In the genomic region with DNA sequence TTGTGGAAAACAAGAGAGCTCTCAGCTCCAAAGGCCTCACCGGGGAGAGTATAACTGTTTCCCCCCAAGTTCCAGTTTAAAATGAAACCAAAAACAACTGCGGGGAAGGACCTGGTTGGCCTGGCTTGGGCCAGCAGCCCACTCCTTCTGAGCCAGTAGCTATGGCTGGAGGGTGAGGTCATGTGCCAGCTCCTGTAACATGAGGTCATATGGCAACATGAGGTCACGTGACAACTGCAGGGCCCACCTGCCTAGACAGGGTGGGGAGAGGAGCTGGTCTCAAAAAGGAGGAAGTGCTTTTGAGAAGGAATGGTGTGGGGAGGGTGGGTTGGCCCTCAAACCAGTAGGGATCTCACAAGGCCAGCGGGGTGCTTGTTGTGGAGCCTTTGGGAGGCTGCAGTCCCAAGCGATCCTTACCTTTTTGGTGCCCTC, we compare ENCODE assay signal across 9 cellular contexts. TPM values are rescaled to one million over a fixed set of nuclear protein-coding genes. Genes with fewer than 3 reads are reported as not detected.
A peak's percentile ranks its signal among the peaks of the same experiment; 100 is the strongest.
DNase-seq lines count a peak whose midpoint lies in the region; ATAC-seq, FAIRE-seq and TF ChIP-seq lines count a peak whose summit lies in the region.
"Had no signal": no experiment of that assay in that cellular context is flagged by ENCODE, and none has a peak within 500 bp of the region (broad histone marks: within the 10 kb centered on the region; RNA-seq: fewer than 3 reads in every experiment).

No MANE protein-coding gene starts in this region.

- H2BK5ac ChIP-seq in H1 (ENCODE audit: low read depth, low read length): no peak overlapping the region

- H3K36me3 Mint-ChIP-seq in stimulated activated naive CD8-positive, alpha-beta T cell treated with anti-CD3 and anti-CD28 coated beads, Interleukin-15, Interleukin-2, amounts not matched to agents 100 ng/mL and 50 ng/mL, for 24 hours (ENCODE audit: low read depth): no peaks in the 10 kb centered on the region

- H3K27me3 ChIP-seq in H1 (replicated peaks in 1 of 4; ENCODE audit: control insufficient read depth in 3 of 4, extremely low read depth in 1 of 4, insufficient read depth in 3 of 4, low read length in 3 of 4): peaks cover 0 to 5% (median 0%) of the 10 kb centered on the region in 4 experiments; a peak in 1 of 7 replicates

- H3K4me3 Mint-ChIP-seq in stimulated activated naive CD8-positive, alpha-beta T cell treated with anti-CD3 and anti-CD28 coated beads, Interleukin-15, Interleukin-2, amounts not matched to agents 100 ng/mL and 50 ng/mL, for 24 hours: no peak overlapping the region

- H3K9me3 ChIP-seq in H1 (ENCODE audit: insufficient read depth in 2 of 2, low read depth in 1 of 2, low read length in 1 of 2): no peaks in the 10 kb centered on the region

- H2AFZ ChIP-seq in H1 (ENCODE audit: low read length): peak overlapping the region; percentile 86

- no peaks in the 10 kb centered on the region for H3K36me3 ChIP-seq in H1 (ENCODE audit: control insufficient read depth in 2 of 4, insufficient read depth in 4 of 4, low read length in 3 of 4)

- H2BK20ac ChIP-seq in H1 (ENCODE audit: low read length): no peak overlapping the region

- H4K5ac ChIP-seq in H1 (ENCODE audit: insufficient read length, low read depth, low read length): no peak overlapping the region

- no peaks in the 10 kb centered on the region for H3K27me3 Mint-ChIP-seq in stimulated activated naive CD8-positive, alpha-beta T cell treated with anti-CD3 and anti-CD28 coated beads, Interleukin-15, Interleukin-2, amounts not matched to agents 100 ng/mL and 50 ng/mL, for 24 hours

- no peak for TF ChIP-seq CTCF in H1 (IDR thresholded peaks at IDR 0.05; ENCODE audit: control extremely low read depth in 1 of 3, insufficient read depth in 1 of 3, low read depth in 1 of 3, low read length in 3 of 3)

- POLR2A ChIA-PET in H1 (lab: Charles Lee; ENCODE audit: partially characterized antibody): interaction anchor here (1.5 kb wide), 1 partner anchor 10 kb away, joined by 4 read pairs; no protein-coding TSS in a partner anchor

- peak overlapping the region; percentile 46 for H3K27ac Mint-ChIP-seq in stimulated activated naive CD8-positive, alpha-beta T cell treated with anti-CD3 and anti-CD28 coated beads, Interleukin-15, Interleukin-2, amounts not matched to agents 100 ng/mL and 50 ng/mL, for 24 hours

- TF ChIP-seq RAD21 in H1 (IDR thresholded peaks at IDR 0.05 in 1 of 2, conservative IDR thresholded peaks at IDR 0.05 in 1 of 2; ENCODE audit: low read depth in 2 of 2, low read length in 2 of 2): no peak

- no peak overlapping the region for H3K9ac ChIP-seq in H1 (replicated peaks in 1 of 4; ENCODE audit: extremely low read depth in 1 of 4, low read depth in 3 of 4, low read length in 3 of 4)

- no peaks in the 10 kb centered on the region for H3K79me2 ChIP-seq in H1 (ENCODE audit: control insufficient read depth in 1 of 2, insufficient read depth in 2 of 2, low read length in 2 of 2)

- ATAC-seq in HG03565 (IDR thresholded peaks at IDR 0.05; ENCODE audit: unreplicated experiment): peak; percentile 47
- no peak for ATAC-seq in HG02840 (IDR thresholded peaks at IDR 0.05; ENCODE audit: low FRiP score, unreplicated experiment)
- no peak for ATAC-seq in HG03175 (IDR thresholded peaks at IDR 0.05; ENCODE audit: unreplicated experiment)

- FAIRE-seq in H1 (lab: Jason Lieb, UNC): no peak
- FAIRE-seq: A204.1 had no signal

- H2BK15ac ChIP-seq in H1 (ENCODE audit: low read length): no peak overlapping the region; the same call in 1 of the 2 replicates

- H2AK5ac ChIP-seq in H1 (ENCODE audit: low read depth, low read length): no peak overlapping the region

- TF ChIP-seq POLR2A in H1 (IDR thresholded peaks at IDR 0.05; ENCODE audit: control extremely low read depth in 1 of 2, low read depth in 2 of 2, low read length in 2 of 2): no peak

- no peak overlapping the region for H3K4ac ChIP-seq in H1 (replicated peaks; ENCODE audit: insufficient read length, low read depth, low read length)

- no peak overlapping the region for H2BK12ac ChIP-seq in H1 (ENCODE audit: low read depth, low read length)

- H3K79me1 ChIP-seq in H1 (ENCODE audit: low read depth, low read length): no peaks in the 10 kb centered on the region

- CTCF ChIA-PET in H1 (lab: Charles Lee; ENCODE audit: partially characterized antibody): interaction anchor here (0.8 to 2.0 kb wide), 6 partner anchors 10 to 198 kb away, joined by 3 to 15 read pairs (median 3); no protein-coding TSS in a partner anchor

- no peaks in the 10 kb centered on the region for H3K9me3 Mint-ChIP-seq in stimulated activated naive CD8-positive, alpha-beta T cell treated with anti-CD3 and anti-CD28 coated beads, Interleukin-15, Interleukin-2, amounts not matched to agents 100 ng/mL and 50 ng/mL, for 24 hours

- no peaks in the 10 kb centered on the region; the same call in 1 of the 2 replicates for H3K23me2 ChIP-seq in H1 (ENCODE audit: low read depth, low read length)

- no peak overlapping the region for H2BK120ac ChIP-seq in H1 (replicated peaks; ENCODE audit: low read depth, low read length)

- no peak overlapping the region for H3K56ac ChIP-seq in H1 (replicated peaks; ENCODE audit: insufficient read length, low read depth, low read length)

- no peak overlapping the region for H3K14ac ChIP-seq in H1 (ENCODE audit: insufficient read length)

- no peak overlapping the region; the same call in 1 of the 2 replicates for H4K8ac ChIP-seq in H1 (ENCODE audit: extremely low read depth, insufficient read depth, low read length)

- DNase-seq in NCI-H2029 (lab: John Stamatoyannopoulos, UW): peak; percentile 69
- DNase-seq in NCI-H2029 treated with DMSO at 0.1 percent for 48 hours (lab: John Stamatoyannopoulos, UW): no peak
- no peak for DNase-seq in H1 (ENCODE audit: low read depth in 1 of 2, low spot score in 2 of 2)
- DNase-seq in stimulated activated naive CD4-positive, alpha-beta T cell treated with Interleukin-2 at 50 U/mL for 16 hours (lab: John Stamatoyannopoulos, UW): no peak

- TF ChIP-seq EP300 in H1 (IDR thresholded peaks at IDR 0.05; ENCODE audit: borderline replicate concordance in 1 of 2, low read depth in 2 of 2, low read length in 2 of 2): no peak

- H4K91ac ChIP-seq in H1 (replicated peaks; ENCODE audit: insufficient read length, low read length): no peak overlapping the region

- H3K4me3 ChIP-seq in H1 (ENCODE audit: extremely low read depth in 1 of 4, insufficient read depth in 2 of 4, low read depth in 3 of 4, low read length in 4 of 4): no peak overlapping the region

- peaks cover 0 to 13% (median 6%) of the 10 kb centered on the region in 4 experiments; a peak in 6 of 7 replicates for H3K4me1 ChIP-seq in H1 (replicated peaks in 1 of 4; ENCODE audit: control insufficient read depth in 3 of 4, insufficient read depth in 4 of 4, low read length in 3 of 4)

- no peaks in the 10 kb centered on the region for H4K20me1 ChIP-seq in H1 (replicated peaks in 1 of 2; ENCODE audit: control insufficient read depth in 1 of 2, insufficient read depth in 2 of 2, low read length in 2 of 2)

- H3K27ac ChIP-seq in H1 (ENCODE audit: low read depth, low read length): no peak overlapping the region

- H3K4me2 ChIP-seq in H1 (ENCODE audit: insufficient read depth in 1 of 2, low read depth in 2 of 2, low read length in 2 of 2): no peak overlapping the region

- H3K4me1 Mint-ChIP-seq in stimulated activated naive CD8-positive, alpha-beta T cell treated with anti-CD3 and anti-CD28 coated beads, Interleukin-15, Interleukin-2, amounts not matched to agents 100 ng/mL and 50 ng/mL, for 24 hours (ENCODE audit: low read depth): peaks cover 52% of the 10 kb centered on the region

- no peak overlapping the region for H3K23ac ChIP-seq in H1 (ENCODE audit: insufficient read length)

- no peak overlapping the region for H3K18ac ChIP-seq in H1 (ENCODE audit: extremely low read depth, low read length)

- 87% methylated on average over 5 of the region's 5 CpGs; no CpG with 5 or more reads in 1 of the 2 experiments for WGBS in H1 (ENCODE audit: extremely low coverage in 1 of 2, insufficient coverage in 1 of 2, insufficient read length in 1 of 2, insufficient replicate concordance in 2 of 2, low coverage in 1 of 2, low lambda C conversion rate in 2 of 2, missing lambda C conversion rate in 1 of 2), 2 experiments

TF ChIP-seq in H1, 55 proteins besides CTCF, POLR2A, EP300 and RAD21 (continues in another document):
- TF ChIP-seq CREB1 (IDR thresholded peaks at IDR 0.05) (peak; percentile 73), RNF2 (IDR thresholded peaks at IDR 0.05; ENCODE audit: borderline replicate concordance, low read depth, low read length, missing control alignments, poor library complexity, severe bottlenecking) (no peak)
- TF ChIP-seq, protein P1, sequence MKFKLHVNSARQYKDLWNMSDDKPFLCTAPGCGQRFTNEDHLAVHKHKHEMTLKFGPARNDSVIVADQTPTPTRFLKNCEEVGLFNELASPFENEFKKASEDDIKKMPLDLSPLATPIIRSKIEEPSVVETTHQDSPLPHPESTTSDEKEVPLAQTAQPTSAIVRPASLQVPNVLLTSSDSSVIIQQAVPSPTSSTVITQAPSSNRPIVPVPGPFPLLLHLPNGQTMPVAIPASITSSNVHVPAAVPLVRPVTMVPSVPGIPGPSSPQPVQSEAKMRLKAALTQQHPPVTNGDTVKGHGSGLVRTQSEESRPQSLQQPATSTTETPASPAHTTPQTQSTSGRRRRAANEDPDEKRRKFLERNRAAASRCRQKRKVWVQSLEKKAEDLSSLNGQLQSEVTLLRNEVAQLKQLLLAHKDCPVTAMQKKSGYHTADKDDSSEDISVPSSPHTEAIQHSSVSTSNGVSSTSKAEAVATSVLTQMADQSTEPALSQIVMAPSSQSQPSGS (IDR thresholded peaks at IDR 0.05; ENCODE audit: low read length): peak; percentile 51; the same call in 1 of the 2 replicates

RNA-seq across cellular contexts. Expression of a gene that starts 29.3 kb away (rescaled TPM):
- total RNA-seq in H1 (2021; fragmentation: NEBNext Ultra II Directional; extraction: Animal tissue kit (Norgen Biotek cat#: 25700)): 8.4 and 10.3 TPM in 2 replicates
- polyA plus RNA-seq in H1 (2011; rRNA removed): 4.0 and 6.9 TPM in 2 replicates
- 4.8 TPM for polyA plus RNA-seq in H1 (2011; cell fraction: cytosol; rRNA removed)
- 21.4 TPM for polyA plus RNA-seq in H1 (2011; cell fraction: nucleus; rRNA removed)
- 5.1 to 11.2 TPM (median 9.5 TPM) in 4 replicates for polyA plus RNA-seq in H1 (2012, experiment 1 of 2)
- polyA plus RNA-seq in H1 (2012, experiment 2 of 2): 6.3 TPM
- polyA plus RNA-seq in H1 (2013, experiment 1 of 2): 3.3 TPM
- 3.0 TPM for polyA plus RNA-seq in H1 (2013, experiment 2 of 2)
- polyA minus RNA-seq in H1 (2011; rRNA and poly(A)+ RNA removed): 8.8 and 10.1 TPM in 2 replicates
- 17.2 TPM for polyA minus RNA-seq in H1 (2011; cell fraction: cytosol; rRNA and poly(A)+ RNA removed)
- 19.0 TPM for polyA minus RNA-seq in H1 (2011; cell fraction: nucleus; rRNA and poly(A)+ RNA removed)

RNA-seq across cellular contexts. Expression of a gene that starts 58.3 kb away (rescaled TPM):
- 105 and 106 TPM in 2 replicates for total RNA-seq in H1 (2021; fragmentation: NEBNext Ultra II Directional; extraction: Animal tissue kit (Norgen Biotek cat#: 25700))
- polyA plus RNA-seq in H1 (2011; rRNA removed): 16.8 and 29.7 TPM in 2 replicates
- 53.3 TPM for polyA plus RNA-seq in H1 (2011; cell fraction: cytosol; rRNA removed)
- polyA plus RNA-seq in H1 (2011; cell fraction: nucleus; rRNA removed): 63.8 TPM
- 83.7 to 103 TPM (median 93.9 TPM) in 4 replicates for polyA plus RNA-seq in H1 (2012, experiment 1 of 2)
- 5.3 TPM for polyA plus RNA-seq in H1 (2012, experiment 2 of 2)
- 68.8 TPM for polyA plus RNA-seq in H1 (2013, experiment 1 of 2)
- polyA plus RNA-seq in H1 (2013, experiment 2 of 2): 67.2 TPM
- polyA minus RNA-seq in H1 (2011; rRNA and poly(A)+ RNA removed): 64.0 and 69.4 TPM in 2 replicates
- polyA minus RNA-seq in H1 (2011; cell fraction: cytosol; rRNA and poly(A)+ RNA removed): 61.0 TPM
- polyA minus RNA-seq in H1 (2011; cell fraction: nucleus; rRNA and poly(A)+ RNA removed): 88.7 TPM
